19 cellular contexts compared by ENCODE assay signal in genomic region chr11:68372114-68372513, GRCh38. TPM values are rescaled to one million over a fixed set of nuclear protein-coding genes. Genes with fewer than 3 reads are reported as not detected.
DNase-seq lines count a peak whose midpoint lies in the region; ATAC-seq, FAIRE-seq and TF ChIP-seq lines count a peak whose summit lies in the region.
"Had no signal": no experiment of that assay in that cellular context is flagged by ENCODE, and none has a peak within 500 bp of the region (broad histone marks: within the 10 kb centered on the region; RNA-seq: fewer than 3 reads in every experiment).

No MANE protein-coding gene starts in this region.

- intact Hi-C loops in A673 (cut with micrococcal nuclease; ENCODE audit: unreplicated experiment): no loop called here

- ATAC-seq in GM21737 (IDR thresholded peaks at IDR 0.05; ENCODE audit: unreplicated experiment): no peak

- TF ChIP-seq CTCF in A673 (conservative IDR thresholded peaks at IDR 0.05; ENCODE audit: low read depth, low read length) (no peak), endodermal cell (conservative IDR thresholded peaks at IDR 0.05) (no peak), neural crest cell (conservative IDR thresholded peaks at IDR 0.05) (no peak)

- H3K27ac ChIP-seq in A673 (ENCODE audit: low read depth, low read length, poor library complexity, severe bottlenecking) (peak overlapping the region; percentile 12), endodermal cell (ENCODE audit: low read depth, low read length) (peak overlapping the region; percentile 99)

- H3K36me3 ChIP-seq in A673 (ENCODE audit: insufficient read depth, low read length, poor library complexity, severe bottlenecking) (peaks cover 21% of the 10 kb centered on the region), endodermal cell (ENCODE audit: control insufficient read depth, insufficient read depth, low read length) (peaks cover 14% of the 10 kb centered on the region), MG63 (no peaks in the 10 kb centered on the region; the same call in 1 of the 2 replicates)

- H3K9me3 Mint-ChIP-seq in endodermal cell (no peaks in the 10 kb centered on the region), neural crest cell (no peaks in the 10 kb centered on the region)
- H3K9me3 Mint-ChIP-seq: activated CD4-positive, alpha-beta T cell treated with anti-CD3 and anti-CD28 coated beads, Interleukin-2, amount 10 ng/mL, durations not matched to agents 24 days and 14 days; activated naive CD8-positive, alpha-beta T cell treated with anti-CD3 and anti-CD28 coated beads for 36 hours had no signal

- DNase-seq in A673 (ENCODE audit: low spot score): no peak
- DNase-seq in HTR-8/SVneo (ENCODE audit: insufficient read length, low spot score): no peak
- DNase-seq in endodermal cell: no peak
- DNase-seq in neural crest cell (ENCODE audit: low read depth, low spot score): no peak
- DNase-seq in MG63: no peak
- no peak for DNase-seq in foreskin melanocyte
- no peak for DNase-seq in cerebellum (ENCODE audit: low spot score)
- DNase-seq: activated CD4-positive, alpha-beta T cell treated with anti-CD3 and anti-CD28 coated beads, Interleukin-2, amount 10 ng/mL, durations not matched to agents 24 days and 14 days; activated naive CD8-positive, alpha-beta T cell treated with anti-CD3 and anti-CD28 coated beads for 36 hours; activated T-cell treated with anti-CD3 and anti-CD28 coated beads, Interleukin-2, amount 50 U/mL, for 1 hour; central memory CD4-positive, alpha-beta T cell; GOT3; IMR-90; NCI-H82; SHP77; stimulated activated CD4-positive, alpha-beta T cell treated with anti-CD3 and anti-CD28 coated beads, Interleukin-15, amount 100 ng/mL, for 24 hours had no signal

- H3K9me3 ChIP-seq in A673 (ENCODE audit: low read depth, low read length, poor library complexity, severe bottlenecking) (no peaks in the 10 kb centered on the region), endodermal cell (ENCODE audit: control insufficient read depth, low read length) (no peaks in the 10 kb centered on the region), MG63 (no peaks in the 10 kb centered on the region)

- POLR2A ChIA-PET in A673 (lab: Charles Lee; ENCODE audit: low non-redundant PET): no interaction called here

- no peak overlapping the region for H3K9ac ChIP-seq in endodermal cell (ENCODE audit: extremely low read depth, low read length, poor library complexity, severe bottlenecking)

- H3K27me3 ChIP-seq in A673 (replicated peaks; ENCODE audit: insufficient read depth, low read depth, low read length, poor library complexity): no peaks in the 10 kb centered on the region
- no peaks in the 10 kb centered on the region for H3K27me3 ChIP-seq in endodermal cell (ENCODE audit: control insufficient read depth, insufficient read depth, low read length, poor library complexity, severe bottlenecking)
- H3K27me3 ChIP-seq in MG63: no peaks in the 10 kb centered on the region

- peaks cover 42% of the 10 kb centered on the region for H3K36me3 Mint-ChIP-seq in endodermal cell (ENCODE audit: low read depth)
- H3K36me3 Mint-ChIP-seq in neural crest cell (ENCODE audit: low read depth): peaks cover 13% of the 10 kb centered on the region

- no peak overlapping the region for H3K4me3 ChIP-seq in A673 (ENCODE audit: low read depth, low read length, poor library complexity, severe bottlenecking)
- no peak overlapping the region for H3K4me3 ChIP-seq in endodermal cell (ENCODE audit: low read length)
- no peak overlapping the region for H3K4me3 ChIP-seq in MG63

- no TSS peak for BruUV-seq in A673 (replicated peaks; lab: Mats Ljungman, UMichigan)

- H3K4me1 Mint-ChIP-seq in endodermal cell (no peaks in the 10 kb centered on the region), neural crest cell (peaks cover 48% of the 10 kb centered on the region)
- H3K4me1 Mint-ChIP-seq: activated naive CD8-positive, alpha-beta T cell treated with anti-CD3 and anti-CD28 coated beads for 36 hours had no signal

- H3K27me3 Mint-ChIP-seq in endodermal cell (ENCODE audit: insufficient read depth): no peaks in the 10 kb centered on the region
- H3K27me3 Mint-ChIP-seq in neural crest cell (ENCODE audit: low read depth): no peaks in the 10 kb centered on the region
- H3K27me3 Mint-ChIP-seq: activated CD4-positive, alpha-beta T cell treated with anti-CD3 and anti-CD28 coated beads, Interleukin-2, amount 10 ng/mL, durations not matched to agents 24 days and 14 days; activated naive CD8-positive, alpha-beta T cell treated with anti-CD3 and anti-CD28 coated beads for 36 hours had no signal

- peak; percentile 95 for FAIRE-seq in HTR-8/SVneo (lab: Jason Lieb, UNC)
- FAIRE-seq: D721Med, keratinocyte had no signal

- CTCF ChIA-PET in A673 (lab: Charles Lee): no interaction called here

- H3K4me3 Mint-ChIP-seq in endodermal cell (no peak overlapping the region), neural crest cell (peak overlapping the region; percentile 9)
- H3K4me3 Mint-ChIP-seq: activated CD4-positive, alpha-beta T cell treated with anti-CD3 and anti-CD28 coated beads, Interleukin-2, amount 10 ng/mL, durations not matched to agents 24 days and 14 days; activated naive CD8-positive, alpha-beta T cell treated with anti-CD3 and anti-CD28 coated beads for 36 hours had no signal

- H3K4me1 ChIP-seq in A673 (ENCODE audit: insufficient read depth, low read length, poor library complexity, severe bottlenecking) (peaks cover 38% of the 10 kb centered on the region), endodermal cell (ENCODE audit: control insufficient read depth, insufficient read depth, low read length) (no peaks in the 10 kb centered on the region)

- 92% methylated on average over 20 to 21 of the region's 21 CpGs for WGBS in endodermal cell (ENCODE audit: insufficient coverage in 1 of 2, insufficient read length in 1 of 2), 2 experiments

- H3K27ac Mint-ChIP-seq in endodermal cell (peak overlapping the region; percentile 84), neural crest cell (ENCODE audit: unreplicated experiment) (peak overlapping the region; percentile 91)
- H3K27ac Mint-ChIP-seq: activated CD4-positive, alpha-beta T cell treated with anti-CD3 and anti-CD28 coated beads, Interleukin-2, amount 10 ng/mL, durations not matched to agents 24 days and 14 days; activated naive CD8-positive, alpha-beta T cell treated with anti-CD3 and anti-CD28 coated beads for 36 hours had no signal

RNA-seq across cellular contexts. Expression of gene LRP5, which starts 59.7 kb away (rescaled TPM):
- total RNA-seq in A673 (2021) (67.0 and 76.3 TPM in 2 replicates), endodermal cell (10 to 100 TPM; 58.2 to 64.1 TPM), neural crest cell (43.4 and 44.3 TPM in 2 replicates), cerebellum (15.7 TPM)
- 37.4 TPM for polyA plus RNA-seq in endodermal cell (2013, experiment 1 of 2)
- 35.9 TPM for polyA plus RNA-seq in endodermal cell (2013, experiment 2 of 2)
- 16.9 and 23.5 TPM in 2 replicates for total RNA-seq in MG63 (2014; rRNA removed; shearing (Covaris generic); ENCODE audit: low replicate concordance)
